In the genomic region with DNA sequence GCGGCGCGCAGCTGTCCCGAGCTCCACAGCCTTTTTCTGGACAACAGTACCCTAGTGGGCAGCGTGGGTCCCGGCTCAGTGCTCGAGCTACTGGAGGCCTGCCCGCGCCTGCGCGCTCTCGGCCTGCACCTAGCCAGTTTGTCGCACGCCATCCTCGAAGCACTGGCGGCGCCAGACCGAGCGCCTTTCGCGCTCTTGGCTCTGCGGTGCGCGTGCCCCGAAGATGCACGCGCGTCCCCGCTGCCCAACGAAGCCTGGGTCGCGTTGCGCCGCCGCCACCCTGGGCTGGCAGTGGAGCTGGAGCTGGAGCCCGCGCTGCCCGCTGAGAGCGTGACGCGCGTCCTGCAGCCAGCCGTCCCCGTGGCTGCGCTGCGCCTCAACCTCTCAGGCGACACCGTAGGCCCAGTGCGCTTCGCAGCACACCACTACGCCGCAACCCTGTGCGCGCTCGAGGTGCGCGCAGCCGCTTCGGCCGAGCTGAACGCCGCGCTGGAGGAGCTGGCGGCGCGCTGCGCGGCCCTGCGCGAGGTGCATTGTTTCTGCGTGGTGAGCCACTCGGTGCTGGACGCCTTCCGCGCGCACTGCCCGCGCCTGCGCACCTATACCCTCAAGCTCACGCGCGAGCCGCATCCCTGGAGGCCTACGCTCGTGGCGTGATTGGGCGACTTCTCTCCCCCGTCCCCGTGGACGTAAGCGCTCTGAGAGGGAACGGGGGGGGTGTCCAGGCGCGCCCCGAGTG, we compare ENCODE assay signal across 8 cellular contexts. TPM values are rescaled to one million over a fixed set of nuclear protein-coding genes. Genes with fewer than 3 reads are reported as not detected.
DNase-seq lines count a peak whose midpoint lies in the region; ATAC-seq and TF ChIP-seq lines count a peak whose summit lies in the region.

No MANE protein-coding gene starts in this region.

- dilution Hi-C loops in mammary epithelial cell (cut with HindIII; ENCODE audit: low sequenced_read_pairs), result no loop called here

- H3K27me3 ChIP-seq in breast epithelium, result no peaks in the 10 kb centered on the region
- H3K27me3 ChIP-seq in mammary epithelial cell (ENCODE audit: insufficient read depth, low read length), result no peaks in the 10 kb centered on the region

- no TSS peak for BruUV-seq in mammary epithelial cell (replicated peaks; lab: Mats Ljungman, UMichigan)

- no peak overlapping the region for H3K4me2 ChIP-seq in mammary epithelial cell (ENCODE audit: insufficient read depth, low read depth, low read length)

- H3K4me3 ChIP-seq in breast epithelium (peak overlapping the region; percentile 42 to 70 (median 52)), mammary epithelial cell (replicated peaks in 1 of 3; ENCODE audit: insufficient read depth in 1 of 3, low read depth in 2 of 3, low read length in 3 of 3) (no peak overlapping the region), fibroblast of pulmonary artery (replicated peaks; ENCODE audit: low read depth, low read length) (no peak overlapping the region)

- DNase-seq in breast epithelium (ENCODE audit: low spot score in 2 of 2) (no peak), mammary epithelial cell (no peak), fibroblast of pulmonary artery (ENCODE audit: low read depth) (peak; percentile 52), nucleus accumbens (lab: John Stamatoyannopoulos, UW) (peak in 49 of 56 donors; percentile 17 to 89 (median 73))
- peak; percentile 53 to 62 for DNase-seq in activated CD4-positive, alpha-beta T cell treated with anti-CD3 and anti-CD28 coated beads, Interleukin-2, amount 50 U/mL, for 48 hours

- H4K20me1 ChIP-seq in mammary epithelial cell (ENCODE audit: insufficient read depth, low read length), result no peaks in the 10 kb centered on the region

- ATAC-seq in HG03469 (IDR thresholded peaks at IDR 0.05; ENCODE audit: unreplicated experiment) (no peak), GM18867 (IDR thresholded peaks at IDR 0.05; ENCODE audit: unreplicated experiment) (no peak), HG02885 (IDR thresholded peaks at IDR 0.05; ENCODE audit: poor library complexity, unreplicated experiment) (no peak)

- H3K79me2 ChIP-seq in mammary epithelial cell (ENCODE audit: insufficient read depth, low read length), result peaks cover 5% of the 10 kb centered on the region

- CTCF ChIA-PET in mammary epithelial cell (lab: Charles Lee; ENCODE audit: low non-redundant PET), result no interaction called here

- in situ Hi-C loops in mammary epithelial cell (cut with MboI; ENCODE audit: low sequenced_read_pairs in 2 of 2), result no loop called here

- no peak overlapping the region for H2AFZ ChIP-seq in mammary epithelial cell (ENCODE audit: low read depth, low read length)

- TF ChIP-seq POLR2A in breast epithelium (IDR thresholded peaks at IDR 0.05), result no peak

- TF ChIP-seq CTCF in breast epithelium (IDR thresholded peaks at IDR 0.05) (no peak), mammary epithelial cell (conservative IDR thresholded peaks at IDR 0.05 in 1 of 2, IDR thresholded peaks at IDR 0.05 in 1 of 2; ENCODE audit: extremely low read depth in 1 of 2, insufficient read depth in 1 of 2, low read depth in 1 of 2, low read length in 2 of 2) (no peak), fibroblast of pulmonary artery (IDR thresholded peaks at IDR 0.05; ENCODE audit: low read length, missing control alignments) (no peak)

- H3K27ac ChIP-seq in breast epithelium (peak overlapping the region; percentile 52 to 82), mammary epithelial cell (ENCODE audit: insufficient read depth, low read depth, low read length) (no peak overlapping the region)

- no peak overlapping the region for H3K9ac ChIP-seq in mammary epithelial cell (ENCODE audit: insufficient read depth, low read length)

- 53% methylated on average over 16 of the region's 95 CpGs for WGBS in mammary epithelial cell (ENCODE audit: low coverage, missing lambda C conversion rate)

- intact Hi-C loops in breast epithelium (cut with DNase I; ENCODE audit: low total_unique reads) (no loop called here), mammary epithelial cell (cut with micrococcal nuclease) (no loop called here)

- no peaks in the 10 kb centered on the region for H3K9me3 ChIP-seq in breast epithelium
- no peaks in the 10 kb centered on the region for H3K9me3 ChIP-seq in mammary epithelial cell (replicated peaks; ENCODE audit: insufficient read depth, low read length)

- H3K4me1 ChIP-seq in breast epithelium (peaks cover 10 to 11% of the 10 kb centered on the region in 2 donors), mammary epithelial cell (ENCODE audit: insufficient read depth, low read length) (peaks cover 11% of the 10 kb centered on the region)

- H3K36me3 ChIP-seq in breast epithelium, result no peaks in the 10 kb centered on the region
- no peaks in the 10 kb centered on the region for H3K36me3 ChIP-seq in mammary epithelial cell (ENCODE audit: insufficient read depth, low read length)

RNA-seq across cellular contexts. Expression of gene HSF4, which starts 1.2 kb away (rescaled TPM):
- 100 to 1,000 TPM in 1 of 3 donors, 10 to 100 TPM in 2; 46.9 to 113 (median 62.5) TPM for total RNA-seq in breast epithelium
- total RNA-seq in mammary epithelial cell, result 10 to 100 TPM in 1 of 2 donors, 1 to 10 TPM in 1; 2.3 to 19.9 TPM
- polyA plus RNA-seq in mammary epithelial cell, result 3.6 TPM
- 1.8 TPM for polyA minus RNA-seq in mammary epithelial cell

RNA-seq across cellular contexts. Expression of gene FBXL8, which starts 3.6 kb away (rescaled TPM):
- total RNA-seq in breast epithelium (10 to 100 TPM; 19.5 to 60.0 (median 40.1) TPM), mammary epithelial cell (10 to 100 TPM; 12.0 to 14.6 TPM)
- 6.1 TPM for polyA plus RNA-seq in mammary epithelial cell
- not detected for polyA minus RNA-seq in mammary epithelial cell

RNA-seq across cellular contexts. Expression of gene TRADD, which starts 3.6 kb away (rescaled TPM):
- total RNA-seq in breast epithelium (10 to 100 TPM; 35.1 to 42.6 (median 36.4) TPM), mammary epithelial cell (10 to 100 TPM; 17.8 to 18.6 TPM)
- polyA plus RNA-seq in mammary epithelial cell, result 16.1 TPM
- 4.9 TPM for polyA minus RNA-seq in mammary epithelial cell

RNA-seq across cellular contexts. Expression of gene NOL3, which starts 7.0 kb away (rescaled TPM):
- 10 to 100 TPM; 39.7 to 87.7 (median 45.9) TPM for total RNA-seq in breast epithelium
- total RNA-seq in mammary epithelial cell, result 10 to 100 TPM; 30.0 to 41.9 TPM
- polyA plus RNA-seq in mammary epithelial cell, result 22.1 TPM
- polyA minus RNA-seq in mammary epithelial cell, result 5.8 TPM

RNA-seq across cellular contexts. Expression of gene B3GNT9, which starts 12.5 kb away (rescaled TPM):
- 10 to 100 TPM in 2 of 3 donors, 1 to 10 TPM in 1; 7.8 to 13.3 (median 11.1) TPM for total RNA-seq in breast epithelium
- total RNA-seq in mammary epithelial cell, result 10 to 100 TPM in 1 of 2 donors, 1 to 10 TPM in 1; 4.7 to 22.0 TPM
- 10.9 TPM for polyA plus RNA-seq in mammary epithelial cell
- 17.8 TPM for polyA minus RNA-seq in mammary epithelial cell

Comparison
In these comparisons a context has a peak if more than half of its experiments do, and no peak if none do; other contexts are left out.
1. H3K4me3 ChIP-seq: peak in breast epithelium (3 of 3); none in mammary epithelial cell (0 of 3) and fibroblast of pulmonary artery (single experiment).
2. DNase-seq: peak in activated CD4-positive, alpha-beta T cell treated with anti-CD3 and anti-CD28 coated beads, Interleukin-2, amount 50 U/mL, for 48 hours (2 of 2), fibroblast of pulmonary artery (single experiment) and nucleus accumbens (49 of 56); none in breast epithelium (0 of 2) and mammary epithelial cell (single experiment).